9 cellular contexts compared by ENCODE assay signal in the genomic region with DNA sequence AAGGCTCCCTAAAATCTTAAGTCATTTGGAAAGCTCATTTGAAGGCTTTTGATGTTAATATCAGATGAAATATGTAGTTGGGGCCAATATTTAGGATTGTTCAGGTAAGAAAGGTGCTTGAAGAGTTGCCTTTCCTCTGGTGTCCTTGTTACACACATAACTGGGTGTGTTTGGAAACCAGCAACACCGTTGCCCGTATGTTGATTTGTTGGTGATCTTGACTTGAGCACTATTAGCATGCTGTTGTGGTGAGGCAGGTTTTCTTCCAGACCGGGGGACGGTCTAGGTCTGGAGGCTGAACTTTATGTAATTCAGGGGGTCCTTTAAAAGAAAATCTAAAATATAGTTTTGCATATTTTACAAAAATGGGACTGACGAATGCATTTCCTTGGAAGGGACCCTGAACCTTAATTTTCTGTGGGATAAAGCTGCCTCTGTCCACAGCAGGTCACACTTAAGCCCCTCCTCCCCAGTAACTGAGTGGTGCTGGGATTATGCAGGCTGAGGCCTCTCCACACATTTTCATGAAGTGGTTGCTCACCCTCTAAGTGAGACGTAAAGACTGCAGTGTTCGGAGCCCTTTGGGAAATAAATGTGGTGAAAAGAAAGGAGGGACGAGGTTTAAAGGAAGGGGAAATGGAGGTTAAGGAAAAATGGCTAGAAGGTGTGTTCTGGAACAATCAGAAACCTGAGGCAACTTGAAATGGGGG. TPM values are rescaled to one million over a fixed set of nuclear protein-coding genes. Genes with fewer than 3 reads are reported as not detected.
A peak's percentile ranks its signal among the peaks of the same experiment; 100 is the strongest.
DNase-seq lines count a peak whose midpoint lies in the region; ATAC-seq and TF ChIP-seq lines count a peak whose summit lies in the region.
"Had no signal": no experiment of that assay in that cellular context is flagged by ENCODE, and none has a peak within 500 bp of the region (broad histone marks: within the 10 kb centered on the region; RNA-seq: fewer than 3 reads in every experiment).

No MANE protein-coding gene starts in this region.

- no peak for TF ChIP-seq POLR2A in Peyer's patch (IDR thresholded peaks at IDR 0.05)
- no peak for TF ChIP-seq POLR2A in sigmoid colon (IDR thresholded peaks at IDR 0.05)

- H3K4me1 ChIP-seq in Peyer's patch = peaks cover under 1 to 38% (median 13%) of the 10 kb centered on the region in 4 donors
- peaks cover 0 to 51% (median 36%) of the 10 kb centered on the region in 4 donors for H3K4me1 ChIP-seq in sigmoid colon

- TF ChIP-seq CTCF in GM12864 (IDR thresholded peaks at IDR 0.05; ENCODE audit: low read depth, low read length, missing control alignments) = no peak
- TF ChIP-seq CTCF in Peyer's patch (IDR thresholded peaks at IDR 0.05) = no peak
- no peak for TF ChIP-seq CTCF in fibroblast of mammary gland (conservative IDR thresholded peaks at IDR 0.05; ENCODE audit: control insufficient read depth, insufficient read depth, low read depth, low read length)
- TF ChIP-seq CTCF in sigmoid colon (IDR thresholded peaks at IDR 0.05) = no peak

- H3K36me3 ChIP-seq in Peyer's patch (peaks cover 0 to 12% (median 0%) of the 10 kb centered on the region in 3 donors), sigmoid colon (peaks cover 0 to 23% (median 0%) of the 10 kb centered on the region in 4 donors)

- intact Hi-C loops in sigmoid colon (cut with DNase I) = loop anchor here (1.0 to 10.0 kb wide), 3 partner anchors 24 to 529 kb away; partner anchors contain the start of genes DEPDC5, FBXO7 and PRR14L

- no peak overlapping the region for H3K4me3 Mint-ChIP-seq in activated naive CD8-positive, alpha-beta T cell treated with anti-CD3 and anti-CD28 coated beads for 36 hours

- H3K9me3 ChIP-seq in Peyer's patch (no peaks in the 10 kb centered on the region), sigmoid colon (no peaks in the 10 kb centered on the region)

- 41 to 50% methylated on average over 8 of the region's 8 CpGs for WGBS in sigmoid colon, 2 donors

- peak overlapping the region; percentile 78 for H3K4me3 ChIP-seq in GM12864 (ENCODE audit: low read depth, low read length)
- H3K4me3 ChIP-seq in Peyer's patch = peak overlapping the region; percentile 69 to 99 (median 92)
- peak overlapping the region; percentile 94 for H3K4me3 ChIP-seq in fibroblast of mammary gland (ENCODE audit: control insufficient read depth, low read depth, low read length)
- H3K4me3 ChIP-seq in sigmoid colon = peak overlapping the region; percentile 81 to 96 (median 87)

- no peak for TF ChIP-seq EP300 in sigmoid colon (IDR thresholded peaks at IDR 0.05)

- H3K27me3 ChIP-seq in Peyer's patch (no peaks in the 10 kb centered on the region), sigmoid colon (no peaks in the 10 kb centered on the region)

- H3K36me3 Mint-ChIP-seq in activated naive CD8-positive, alpha-beta T cell treated with anti-CD3 and anti-CD28 coated beads for 36 hours = peaks cover 16% of the 10 kb centered on the region

- H3K9me3 Mint-ChIP-seq in activated naive CD8-positive, alpha-beta T cell treated with anti-CD3 and anti-CD28 coated beads for 36 hours = no peaks in the 10 kb centered on the region

- H3K27ac Mint-ChIP-seq in activated naive CD8-positive, alpha-beta T cell treated with anti-CD3 and anti-CD28 coated beads for 36 hours = no peak overlapping the region

- no peak for DNase-seq in GM12864 (ENCODE audit: low read depth)
- DNase-seq in Peyer's patch = peak in 1 of 3 donors; percentile 20
- DNase-seq in fibroblast of mammary gland (ENCODE audit: low read depth) = no peak
- no peak for DNase-seq in sigmoid colon
- no peak for DNase-seq in dedifferentiated amniotic fluid mesenchymal stem cell (ENCODE audit: extremely low spot score)
- DNase-seq in activated naive CD8-positive, alpha-beta T cell treated with anti-CD3 and anti-CD28 coated beads for 36 hours = no peak
- no peak for DNase-seq in NOMO-1 treated with dmso at 0.1 percent for 144 hours (lab: John Stamatoyannopoulos, UW; ENCODE audit: unreplicated experiment)

- H3K27me3 Mint-ChIP-seq in activated naive CD8-positive, alpha-beta T cell treated with anti-CD3 and anti-CD28 coated beads for 36 hours = no peaks in the 10 kb centered on the region
- H3K27me3 Mint-ChIP-seq: activated naive CD8-positive, alpha-beta T cell had no signal

- H3K4me1 Mint-ChIP-seq in activated naive CD8-positive, alpha-beta T cell treated with anti-CD3 and anti-CD28 coated beads for 36 hours = peaks cover 37% of the 10 kb centered on the region

- H3K27ac ChIP-seq in Peyer's patch = peak overlapping the region; percentile 97 to 100 (median 98)
- H3K27ac ChIP-seq in sigmoid colon = peak overlapping the region; percentile 95 to 100 (median 98)

- no peak for ATAC-seq in GM18867 (IDR thresholded peaks at IDR 0.05; ENCODE audit: unreplicated experiment)

RNA-seq across cellular contexts. Expression of gene YWHAH, which starts 1.8 kb away (rescaled TPM):
- total RNA-seq in Peyer's patch (10 to 100 TPM; 58.8 to 76.9 (median 75.2) TPM), sigmoid colon (100 to 1,000 TPM in 2 of 4 donors, 10 to 100 TPM in 2; 91.8 to 114 (median 101) TPM)
- 100 to 1,000 TPM in 2 of 3 donors, 10 to 100 TPM in 1; 85.8 to 171 (median 130) TPM for polyA plus RNA-seq in sigmoid colon
- 100 to 1,000 TPM; 173 to 177 TPM for total RNA-seq in activated naive CD8-positive, alpha-beta T cell treated with anti-CD3 and anti-CD28 coated beads for 36 hours
